In genomic region chrX:110015027-110015426, GRCh38 we compare ENCODE assay signal across 21 cellular contexts. TPM values are rescaled to one million over a fixed set of nuclear protein-coding genes. Genes with fewer than 3 reads are reported as not detected.
A peak's percentile ranks its signal among the peaks of the same experiment; 100 is the strongest.
DNase-seq lines count a peak whose midpoint lies in the region; ATAC-seq and TF ChIP-seq lines count a peak whose summit lies in the region.
"Had no signal": no experiment of that assay in that cellular context is flagged by ENCODE, and none has a peak within 500 bp of the region (broad histone marks: within the 10 kb centered on the region; RNA-seq: fewer than 3 reads in every experiment).

No MANE protein-coding gene starts in this region.

- H3K27me3 Mint-ChIP-seq in dendritic cell treated with granulocyte-macrophage colony-stimulating factor and Interleukin-4, amounts not matched to agents 40 ng/mL and 50 ng/mL, for 4 days, result no peaks in the 10 kb centered on the region
- H3K27me3 Mint-ChIP-seq: CD4-positive, CD25-positive, alpha-beta regulatory T cell; T-cell had no signal

- intact Hi-C loops in dendritic cell treated with granulocyte-macrophage colony-stimulating factor and Interleukin-4, amounts not matched to agents 40 ng/mL and 50 ng/mL, for 4 days (cut with micrococcal nuclease), result no loop called here
- intact Hi-C loops in left lung (cut with DNase I), result no loop called here
- intact Hi-C loops in sciatic nerve (cut with DNase I), result no loop called here

- H3K4me3 ChIP-seq in SJCRH30 (no peak overlapping the region), left lung (no peak overlapping the region)
- H3K4me3 ChIP-seq: esophagus squamous epithelium, skin epidermis had no signal

- H3K27ac ChIP-seq in SJCRH30 (peak overlapping the region; percentile 81), left lung (peak overlapping the region in 1 of 2 donors; percentile 37)
- H3K27ac ChIP-seq: esophagus squamous epithelium, parathyroid adenoma, skin epidermis had no signal

- no peaks in the 10 kb centered on the region for H3K9me3 Mint-ChIP-seq in dendritic cell treated with granulocyte-macrophage colony-stimulating factor and Interleukin-4, amounts not matched to agents 40 ng/mL and 50 ng/mL, for 4 days
- H3K9me3 Mint-ChIP-seq: CD4-positive, CD25-positive, alpha-beta regulatory T cell; immature natural killer cell; T-cell had no signal

- H3K27me3 ChIP-seq in SJCRH30, result no peaks in the 10 kb centered on the region
- no peaks in the 10 kb centered on the region for H3K27me3 ChIP-seq in left lung
- H3K27me3 ChIP-seq: esophagus squamous epithelium had no signal

- H3K9me3 ChIP-seq in SJCRH30 (replicated peaks) (no peaks in the 10 kb centered on the region), left lung (no peaks in the 10 kb centered on the region)
- H3K9me3 ChIP-seq: esophagus squamous epithelium had no signal

- TF ChIP-seq CTCF in left lung (IDR thresholded peaks at IDR 0.05), result no peak

- peak overlapping the region; percentile 85 for H3K27ac Mint-ChIP-seq in dendritic cell treated with granulocyte-macrophage colony-stimulating factor and Interleukin-4, amounts not matched to agents 40 ng/mL and 50 ng/mL, for 4 days
- H3K27ac Mint-ChIP-seq: immature natural killer cell, T-cell had no signal

- peaks cover 23% of the 10 kb centered on the region for H3K4me1 ChIP-seq in SJCRH30
- peaks cover 2 to 22% of the 10 kb centered on the region in 2 donors for H3K4me1 ChIP-seq in left lung

- H3K36me3 ChIP-seq in SJCRH30 (peaks cover 6% of the 10 kb centered on the region; the same call in 1 of the 2 replicates), left lung (no peaks in the 10 kb centered on the region)

- peaks cover 44% of the 10 kb centered on the region for H3K36me3 Mint-ChIP-seq in dendritic cell treated with granulocyte-macrophage colony-stimulating factor and Interleukin-4, amounts not matched to agents 40 ng/mL and 50 ng/mL, for 4 days (ENCODE audit: low read depth)

- peak in 1 of 2 experiments; percentile 35 for DNase-seq in SJCRH30
- no peak for DNase-seq in left lung
- DNase-seq in sciatic nerve (ENCODE audit: low spot score), result no peak
- no peak for DNase-seq in dedifferentiated amniotic fluid mesenchymal stem cell (ENCODE audit: extremely low spot score)
- DNase-seq in NCI-H2227 (lab: John Stamatoyannopoulos, UW; ENCODE audit: unreplicated experiment), result no peak
- DNase-seq in hippocampal formation (lab: John Stamatoyannopoulos, UW), result no peak
- DNase-seq: activated CD4-positive, alpha-beta T cell treated with anti-CD3 and anti-CD28 coated beads, Interleukin-2, amount 50 U/mL, for 4 hours; activated gamma-delta T cell; CD4-positive, CD25-positive, alpha-beta regulatory T cell; central memory CD4-positive, alpha-beta T cell; esophagus squamous epithelium; HCEC 1CT; immature natural killer cell; NCI-H1417 treated with DMSO at 0.1 percent for 48 hours; NCI-H526 treated with DMSO at 0.1 percent for 48 hours; stimulated activated CD4-positive, alpha-beta T cell treated with anti-CD3 and anti-CD28 coated beads, Interleukin-2, amount 100 ng/mL, for 24 hours; stimulated activated naive CD4-positive, alpha-beta T cell; T-cell had no signal

- H3K4me1 Mint-ChIP-seq in dendritic cell treated with granulocyte-macrophage colony-stimulating factor and Interleukin-4, amounts not matched to agents 40 ng/mL and 50 ng/mL, for 4 days (ENCODE audit: low read depth), result peaks cover 59% of the 10 kb centered on the region

- ATAC-seq in left lung (peak; percentile 11), sciatic nerve (peak; percentile 81)
- ATAC-seq: T-cell had no signal

- no peak overlapping the region for H3K4me3 Mint-ChIP-seq in dendritic cell treated with granulocyte-macrophage colony-stimulating factor and Interleukin-4, amounts not matched to agents 40 ng/mL and 50 ng/mL, for 4 days
- H3K4me3 Mint-ChIP-seq: CD4-positive, CD25-positive, alpha-beta regulatory T cell; immature natural killer cell; T-cell had no signal

RNA-seq across cellular contexts. Expression of gene TMEM164, which starts 12.1 kb away (rescaled TPM):
- total RNA-seq in SJCRH30 (2014; rRNA removed; shearing (Covaris generic)), result 22.8 and 27.4 TPM in 2 replicates
- total RNA-seq in left lung, result 100 to 1,000 TPM in 1 of 2 donors, 10 to 100 TPM in 1; 60.0 to 111 TPM
- 12.8 TPM for total RNA-seq in sciatic nerve
